Comparison of ENCODE assay signal across 7 cellular contexts in genomic region chr19:12720296-12720695, GRCh38. TPM values are rescaled to one million over a fixed set of nuclear protein-coding genes. Genes with fewer than 3 reads are reported as not detected.
DNase-seq lines count a peak whose midpoint lies in the region; ATAC-seq and TF ChIP-seq lines count a peak whose summit lies in the region.
"Had no signal": no experiment of that assay in that cellular context is flagged by ENCODE, and none has a peak within 500 bp of the region (broad histone marks: within the 10 kb centered on the region; RNA-seq: fewer than 3 reads in every experiment).

No MANE protein-coding gene starts in this region.

- TF ChIP-seq CTCF in A673 (conservative IDR thresholded peaks at IDR 0.05; ENCODE audit: low read depth, low read length) (no peak), Panc1 (IDR thresholded peaks at IDR 0.05) (no peak)

- no TSS peak for BruUV-seq in A673 (replicated peaks; lab: Mats Ljungman, UMichigan)
- no TSS peak for BruUV-seq in Panc1 (replicated peaks; lab: Mats Ljungman, UMichigan)

- DNase-seq in A673 (ENCODE audit: low spot score) (no peak), Panc1 (ENCODE audit: low read depth, low spot score) (no peak), RPMI8226 (no peak), islet precursor cell (no peak)

- POLR2A ChIA-PET in A673 (lab: Charles Lee; ENCODE audit: low non-redundant PET) (no interaction called here), Panc1 (lab: Charles Lee) (no interaction called here)

- peak overlapping the region; percentile 98 for H3K27ac ChIP-seq in A673 (ENCODE audit: low read depth, low read length, poor library complexity, severe bottlenecking)
- H3K27ac ChIP-seq in Panc1 (ENCODE audit: low read length), result peak overlapping the region; percentile 98

- H3K27me3 ChIP-seq in A673 (replicated peaks; ENCODE audit: insufficient read depth, low read depth, low read length, poor library complexity) (no peaks in the 10 kb centered on the region), Panc1 (ENCODE audit: control insufficient read depth, insufficient read depth, low read length) (no peaks in the 10 kb centered on the region), iPS-15b (ENCODE audit: control insufficient read depth, insufficient read depth, low read length) (no peaks in the 10 kb centered on the region)

- H3K4me3 ChIP-seq in A673 (ENCODE audit: low read depth, low read length, poor library complexity, severe bottlenecking) (peak overlapping the region; percentile 94), Panc1 (ENCODE audit: low read depth in 2 of 2, low read length in 2 of 2) (peak overlapping the region; percentile 83 to 96), iPS-15b (ENCODE audit: low read depth, low read length) (peak overlapping the region; percentile 84)

- ATAC-seq in Panc1 (no peak), GM18868 (IDR thresholded peaks at IDR 0.05; ENCODE audit: unreplicated experiment) (no peak)

- H3K36me3 ChIP-seq in A673 (ENCODE audit: insufficient read depth, low read length, poor library complexity, severe bottlenecking) (peaks cover 39% of the 10 kb centered on the region), Panc1 (ENCODE audit: control insufficient read depth, insufficient read depth, low read length) (peaks cover 3% of the 10 kb centered on the region), iPS-15b (ENCODE audit: control insufficient read depth, insufficient read depth, low read length) (peaks cover 17% of the 10 kb centered on the region)

- peaks cover 5% of the 10 kb centered on the region for H3K4me1 ChIP-seq in A673 (ENCODE audit: insufficient read depth, low read length, poor library complexity, severe bottlenecking)
- H3K4me1 ChIP-seq in Panc1 (ENCODE audit: control insufficient read depth, insufficient read depth, low read length), result peaks cover 5% of the 10 kb centered on the region
- no peaks in the 10 kb centered on the region for H3K4me1 ChIP-seq in iPS-15b (ENCODE audit: control insufficient read depth, insufficient read depth, low read length)

- intact Hi-C loops in A673 (cut with micrococcal nuclease; ENCODE audit: unreplicated experiment) (no loop called here), Panc1 (cut with micrococcal nuclease; ENCODE audit: unreplicated experiment) (no loop called here)

- peak overlapping the region; percentile 50 for H3K9ac ChIP-seq in iPS-15b (ENCODE audit: low read depth, low read length)

- in situ Hi-C loops in Panc1 (cut with HindIII; ENCODE audit: low pct_unique_long_range_greater_than_20kb, low sequenced_read_pairs), result no loop called here

- CTCF ChIA-PET in A673 (lab: Charles Lee) (no interaction called here), Panc1 (lab: Charles Lee) (no interaction called here)

- H3K9me3 ChIP-seq in A673 (ENCODE audit: low read depth, low read length, poor library complexity, severe bottlenecking), result no peaks in the 10 kb centered on the region
- H3K9me3 ChIP-seq in Panc1 (ENCODE audit: control insufficient read depth, insufficient read depth, low read depth, low read length), result no peaks in the 10 kb centered on the region
- H3K9me3 ChIP-seq in iPS-15b (ENCODE audit: control insufficient read depth, insufficient read depth, low read length), result no peaks in the 10 kb centered on the region

RNA-seq across cellular contexts. Expression of gene TNPO2, which starts 3.4 kb away (rescaled TPM):
- total RNA-seq in A673 (2021), result 121 and 150 TPM in 2 replicates
- total RNA-seq in Panc1 (2021; ENCODE audit: unreplicated experiment), result 83.3 TPM
- 96.0 TPM for polyA plus RNA-seq in Panc1 (2012; ENCODE audit: insufficient read length)

RNA-seq across cellular contexts. Expression of gene TRIR, which starts 14.2 kb away (rescaled TPM):
- 238 and 259 TPM in 2 replicates for total RNA-seq in A673 (2021)
- total RNA-seq in Panc1 (2021; ENCODE audit: unreplicated experiment), result 143 TPM
- polyA plus RNA-seq in Panc1 (2012; ENCODE audit: insufficient read length), result 154 TPM

RNA-seq across cellular contexts. Expression of gene GET3, which starts 17.0 kb away (rescaled TPM):
- total RNA-seq in A673 (2021) (91.7 and 92.6 TPM in 2 replicates), Panc1 (2021; ENCODE audit: unreplicated experiment) (69.9 TPM)
- 97.4 TPM for polyA plus RNA-seq in Panc1 (2012; ENCODE audit: insufficient read length)

RNA-seq across cellular contexts. Expression of gene FBXW9, which starts 23.9 kb away (rescaled TPM):
- 15.4 and 19.6 TPM in 2 replicates for total RNA-seq in A673 (2021)
- 12.4 TPM for total RNA-seq in Panc1 (2021; ENCODE audit: unreplicated experiment)
- polyA plus RNA-seq in Panc1 (2012; ENCODE audit: insufficient read length), result 15.2 TPM

RNA-seq across cellular contexts. Expression of gene BEST2, which starts 31.3 kb away (rescaled TPM):
- 0.13 TPM in 1 of 2 replicates, not detected in the other for total RNA-seq in A673 (2021)
- not detected for total RNA-seq in Panc1 (2021; ENCODE audit: unreplicated experiment)
- polyA plus RNA-seq in Panc1 (2012; ENCODE audit: insufficient read length), result 0.23 TPM
- total RNA-seq: G401 had no signal
